In the genomic region with DNA sequence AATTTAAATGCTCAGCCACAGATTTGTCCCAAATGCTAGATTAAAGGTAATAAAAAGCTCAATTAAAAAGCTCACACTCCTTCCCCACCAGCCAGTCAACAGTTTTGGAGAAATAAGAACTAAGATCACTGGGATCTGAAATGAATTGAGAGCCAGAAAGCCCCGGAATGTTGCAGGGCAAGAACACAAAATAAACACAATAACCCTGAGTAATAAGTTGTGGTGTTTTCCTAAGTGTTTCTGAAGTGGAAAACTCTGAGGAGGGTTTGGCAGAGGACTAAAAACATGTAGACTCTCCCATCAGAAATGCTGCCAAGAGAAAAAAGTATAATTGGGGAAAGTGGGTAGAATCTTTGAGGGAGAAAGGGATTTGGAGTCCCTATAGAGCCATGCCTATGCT, we compare ENCODE assay signal across 25 cellular contexts.
A peak's percentile ranks its signal among the peaks of the same experiment; 100 is the strongest.
DNase-seq lines count a peak whose midpoint lies in the region; TF ChIP-seq lines count a peak whose summit lies in the region.
"Had no signal": no experiment of that assay in that cellular context is flagged by ENCODE, and none has a peak within 500 bp of the region (broad histone marks: within the 10 kb centered on the region; RNA-seq: fewer than 3 reads in every experiment).

No MANE protein-coding gene starts in this region.

- peaks cover 5 to 21% of the 10 kb centered on the region in 2 donors for H3K4me1 ChIP-seq in ascending aorta
- H3K4me1 ChIP-seq in MM.1S (ENCODE audit: low read length) = no peaks in the 10 kb centered on the region
- H3K4me1 ChIP-seq: transverse colon had no signal

- H3K9me3 ChIP-seq in ascending aorta (no peaks in the 10 kb centered on the region), MM.1S (replicated peaks; ENCODE audit: insufficient read depth, low read length) (no peaks in the 10 kb centered on the region)
- H3K9me3 ChIP-seq: neutrophil, transverse colon had no signal

- H3K27ac ChIP-seq in ascending aorta = peak overlapping the region; percentile 0 to 32
- H3K27ac ChIP-seq in MM.1S (ENCODE audit: low read length) = no peak overlapping the region
- H3K27ac ChIP-seq: epithelial cell of prostate, neutrophil, transverse colon had no signal

- no peak overlapping the region for H3K4me2 ChIP-seq in MM.1S (ENCODE audit: low read depth, low read length)

- no peaks in the 10 kb centered on the region for H4K20me1 ChIP-seq in MM.1S (ENCODE audit: insufficient read depth, low read length)

- no peak overlapping the region for H3K9ac ChIP-seq in MM.1S (ENCODE audit: low read length)

- no peaks in the 10 kb centered on the region for H3F3A ChIP-seq in MM.1S (ENCODE audit: insufficient read depth, low read length)

- no peaks in the 10 kb centered on the region for H3K27me3 ChIP-seq in ascending aorta
- no peaks in the 10 kb centered on the region for H3K27me3 ChIP-seq in MM.1S (replicated peaks; ENCODE audit: insufficient read depth, low read length)
- H3K27me3 ChIP-seq: neutrophil, transverse colon had no signal

- intact Hi-C loops in ascending aorta (cut with DNase I) = no loop called here

- H3K36me3 ChIP-seq in ascending aorta = no peaks in the 10 kb centered on the region
- H3K36me3 ChIP-seq in MM.1S (replicated peaks; ENCODE audit: insufficient read depth, low read length) = no peaks in the 10 kb centered on the region
- H3K36me3 ChIP-seq: neutrophil, transverse colon had no signal

- TF ChIP-seq CTCF in ascending aorta (IDR thresholded peaks at IDR 0.05) (no peak), MM.1S (IDR thresholded peaks at IDR 0.05; ENCODE audit: low read length) (no peak)

- no peak overlapping the region for H2AFZ ChIP-seq in MM.1S (ENCODE audit: low read length)

- no peaks in the 10 kb centered on the region for H3K79me2 ChIP-seq in MM.1S (ENCODE audit: low read length)

- DNase-seq in GM03348 (ENCODE audit: low spot score) (peak; percentile 13), ascending aorta (ENCODE audit: low spot score in 2 of 2) (no peak), fibroblast of peridontal ligament (ENCODE audit: extremely low read depth) (peak; percentile 89), stromal cell of bone marrow (ENCODE audit: low read depth) (peak; percentile 82), NK-92 (lab: John Stamatoyannopoulos, UW; ENCODE audit: unreplicated experiment) (no peak), hypothalamus (lab: John Stamatoyannopoulos, UW) (no peak), MM.1S (no peak)
- DNase-seq: activated CD4-positive, CD25-positive, alpha-beta regulatory T cell; activated CD8-positive, alpha-beta T cell treated with anti-CD3 and anti-CD28 coated beads for 36 hours; activated naive CD4-positive, alpha-beta T cell treated with anti-CD3 and anti-CD28 coated beads, Interleukin-2, amount 50 U/mL, for 16 hours; activated T-cell treated with anti-CD3 and anti-CD28 coated beads, Interleukin-2, amount 50 U/mL, for 1 hour; Calu3; GDM1; left colon; NCI-H1092 treated with DMSO at 0.1 percent for 48 hours; NCI-H2081 treated with DMSO at 0.1 percent for 48 hours; NCI-H526 treated with DMSO at 0.1 percent for 48 hours; retina; SIG-M5; stimulated activated naive B cell treated with anti-CD40 and anti-IgM and Interleukin-4, amounts not matched to agents 10 μg/mL and 1 μg/mL and 100 μg/mL, for 72 hours; T-helper 17 cell; transverse colon had no signal

- no peak overlapping the region for H3K4me3 ChIP-seq in ascending aorta
- no peak overlapping the region for H3K4me3 ChIP-seq in MM.1S (ENCODE audit: low read length)
- H3K4me3 ChIP-seq: GM12878, transverse colon had no signal

- no peaks in the 10 kb centered on the region for H3K9me2 ChIP-seq in MM.1S (replicated peaks; ENCODE audit: insufficient read depth, low read length)

Comparison
In these comparisons a context has a peak if more than half of its experiments do, and no peak if none do; other contexts are left out.
1. DNase-seq: peak in GM03348 (single experiment), fibroblast of peridontal ligament (single experiment) and stromal cell of bone marrow (single experiment); none in ascending aorta (0 of 2), NK-92 (single experiment), hypothalamus (0 of 51) and MM.1S (single experiment).